Comparison of ENCODE assay signal across 13 cellular contexts in genomic region chr9:131628821-131629197, GRCh38.
DNase-seq lines count a peak whose midpoint lies in the region; ATAC-seq and TF ChIP-seq lines count a peak whose summit lies in the region.
"Had no signal": no experiment of that assay in that cellular context is flagged by ENCODE, and none has a peak within 500 bp of the region (broad histone marks: within the 10 kb centered on the region; RNA-seq: fewer than 3 reads in every experiment).

No MANE protein-coding gene starts in this region.

- peaks cover 98% of the 10 kb centered on the region for H3K4me1 ChIP-seq in OCI-LY3 (ENCODE audit: low read length)
- H3K4me1 ChIP-seq in psoas muscle, result peaks cover 57% of the 10 kb centered on the region
- H3K4me1 ChIP-seq: prostate gland had no signal

- H4K20me1 ChIP-seq in OCI-LY3 (ENCODE audit: insufficient read depth, low read length), result no peaks in the 10 kb centered on the region

- DNase-seq in CD4-positive, alpha-beta T cell, result no peak
- DNase-seq in psoas muscle (no peak), NCI-H345 treated with DMSO at 0.1 percent for 48 hours (lab: John Stamatoyannopoulos, UW; ENCODE audit: unreplicated experiment) (no peak), ecto neural progenitor cell (ENCODE audit: low spot score) (no peak)
- DNase-seq: brain microvascular endothelial cell; NCI-H1092; NCI-H446 treated with DMSO at 0.1 percent for 48 hours; stimulated activated CD4-positive, alpha-beta T cell treated with anti-CD3 and anti-CD28 coated beads, Interleukin-4, amount 100 ng/mL, for 1 hour had no signal

- H3K27me3 ChIP-seq in CD4-positive, alpha-beta T cell (ENCODE audit: control insufficient read depth, insufficient read depth, low read length), result no peaks in the 10 kb centered on the region
- H3K27me3 ChIP-seq in OCI-LY3 (ENCODE audit: low read depth, low read length), result no peaks in the 10 kb centered on the region
- H3K27me3 ChIP-seq in psoas muscle (ENCODE audit: insufficient read depth in 3 of 3, low read length in 2 of 3), result no peaks in the 10 kb centered on the region
- H3K27me3 ChIP-seq: brain microvascular endothelial cell had no signal

- TF ChIP-seq CTCF in CD4-positive, alpha-beta T cell (IDR thresholded peaks at IDR 0.05), result no peak
- no peak for TF ChIP-seq CTCF in OCI-LY3 (IDR thresholded peaks at IDR 0.05; ENCODE audit: low read depth, low read length)
- no peak for TF ChIP-seq CTCF in psoas muscle (IDR thresholded peaks at IDR 0.05)

- no peak for ATAC-seq in CD4-positive, alpha-beta T cell (ENCODE audit: poor library complexity)
- no peak for ATAC-seq in psoas muscle
- no peak for ATAC-seq in GM21390 (IDR thresholded peaks at IDR 0.05; ENCODE audit: unreplicated experiment)
- ATAC-seq in GM21717 (IDR thresholded peaks at IDR 0.05; ENCODE audit: unreplicated experiment), result no peak

- no peaks in the 10 kb centered on the region for H3K9me3 ChIP-seq in CD4-positive, alpha-beta T cell (ENCODE audit: control insufficient read depth, low read length)
- H3K9me3 ChIP-seq in OCI-LY3 (ENCODE audit: insufficient read depth, low read length) (no peaks in the 10 kb centered on the region), psoas muscle (no peaks in the 10 kb centered on the region)
- H3K9me3 ChIP-seq: prostate gland had no signal

- H3K27me3 Mint-ChIP-seq in CD4-positive, alpha-beta T cell, result no peaks in the 10 kb centered on the region
- no peaks in the 10 kb centered on the region for H3K27me3 Mint-ChIP-seq in dendritic cell treated with granulocyte-macrophage colony-stimulating factor and Interleukin-4, amounts not matched to agents 40 ng/mL and 50 ng/mL, for 4 days

- CTCF ChIA-PET in CD4-positive, alpha-beta T cell (lab: Charles Lee), result interaction anchor here (1.2 kb wide), 2 partner anchors 49 to 99 kb away, joined by 4 read pairs; no protein-coding TSS in a partner anchor

- H3K27ac ChIP-seq in CD4-positive, alpha-beta T cell (ENCODE audit: low read depth, low read length), result peak overlapping the region; percentile 38
- H3K27ac ChIP-seq in OCI-LY3 (ENCODE audit: low read length) (peak overlapping the region; percentile 100), psoas muscle (peak overlapping the region; percentile 79)
- H3K27ac ChIP-seq: prostate gland had no signal

- H3K36me3 Mint-ChIP-seq in CD4-positive, alpha-beta T cell (ENCODE audit: low read depth), result peaks cover 79% of the 10 kb centered on the region
- peaks cover 97% of the 10 kb centered on the region for H3K36me3 Mint-ChIP-seq in dendritic cell treated with granulocyte-macrophage colony-stimulating factor and Interleukin-4, amounts not matched to agents 40 ng/mL and 50 ng/mL, for 4 days (ENCODE audit: low read depth)

- 86 to 91% (median 87%) methylated on average over 9 of the region's 9 CpGs for WGBS in psoas muscle, 3 donors

- no peak overlapping the region for H3K4me3 Mint-ChIP-seq in CD4-positive, alpha-beta T cell
- H3K4me3 Mint-ChIP-seq in dendritic cell treated with granulocyte-macrophage colony-stimulating factor and Interleukin-4, amounts not matched to agents 40 ng/mL and 50 ng/mL, for 4 days, result peak overlapping the region; percentile 28

- no peaks in the 10 kb centered on the region for H3K9me3 Mint-ChIP-seq in CD4-positive, alpha-beta T cell
- no peaks in the 10 kb centered on the region for H3K9me3 Mint-ChIP-seq in dendritic cell treated with granulocyte-macrophage colony-stimulating factor and Interleukin-4, amounts not matched to agents 40 ng/mL and 50 ng/mL, for 4 days

- H3K9ac ChIP-seq in OCI-LY3 (ENCODE audit: low read length), result peak overlapping the region; percentile 95

- peak overlapping the region; percentile 95 for H3K27ac Mint-ChIP-seq in CD4-positive, alpha-beta T cell
- peak overlapping the region; percentile 98 for H3K27ac Mint-ChIP-seq in dendritic cell treated with granulocyte-macrophage colony-stimulating factor and Interleukin-4, amounts not matched to agents 40 ng/mL and 50 ng/mL, for 4 days

- peak overlapping the region; percentile 78 for H3K4me2 ChIP-seq in OCI-LY3 (ENCODE audit: low read length)

- H3K79me2 ChIP-seq in OCI-LY3 (ENCODE audit: low read length), result peaks cover 81% of the 10 kb centered on the region

- H3K4me3 ChIP-seq in OCI-LY3 (ENCODE audit: low read length) (peak overlapping the region; percentile 69; the same call in 1 of the 2 replicates), psoas muscle (no peak overlapping the region)
- H3K4me3 ChIP-seq: prostate gland had no signal

- H2AFZ ChIP-seq in OCI-LY3 (ENCODE audit: low read depth, low read length), result no peak overlapping the region

- H3K36me3 ChIP-seq in OCI-LY3 (replicated peaks; ENCODE audit: low read depth, low read length), result peaks cover 73% of the 10 kb centered on the region
- H3K36me3 ChIP-seq in psoas muscle (ENCODE audit: insufficient read depth in 1 of 2, low read depth in 1 of 2), result peaks cover 2 to 40% of the 10 kb centered on the region in 2 donors
- H3K36me3 ChIP-seq: prostate gland had no signal

- H3K4me1 Mint-ChIP-seq in CD4-positive, alpha-beta T cell (ENCODE audit: low read depth), result peaks cover 44% of the 10 kb centered on the region
- H3K4me1 Mint-ChIP-seq in dendritic cell treated with granulocyte-macrophage colony-stimulating factor and Interleukin-4, amounts not matched to agents 40 ng/mL and 50 ng/mL, for 4 days (ENCODE audit: low read depth), result peaks cover 84% of the 10 kb centered on the region

- intact Hi-C loops in CD4-positive, alpha-beta T cell (cut with DNase I, micrococcal nuclease), result loop anchor here in 1 of 2 experiments (1.0 kb wide), 1 partner anchor 27 kb away; no protein-coding TSS in a partner anchor
- intact Hi-C loops in dendritic cell treated with granulocyte-macrophage colony-stimulating factor and Interleukin-4, amounts not matched to agents 40 ng/mL and 50 ng/mL, for 4 days (cut with micrococcal nuclease), result loop anchor here (2.0 kb wide), 1 partner anchor 100 kb away; no protein-coding TSS in a partner anchor
- intact Hi-C loops in psoas muscle (cut with DNase I), result no loop called here

- POLR2A ChIA-PET in CD4-positive, alpha-beta T cell (lab: Charles Lee), result interaction anchor here (1.8 to 2.2 kb wide), 2 partner anchors 48 to 103 kb away, joined by 5 to 7 read pairs; no protein-coding TSS in a partner anchor

Comparison
In these comparisons a context has a peak if more than half of its experiments do, and no peak if none do; other contexts are left out.
1. H3K27ac ChIP-seq: peak in every context shown above with its lines; median percentile 100 in OCI-LY3; 79 in psoas muscle; 38 in CD4-positive, alpha-beta T cell.